In genomic region chr9:109939698-109940342, GRCh38 we compare ENCODE assay signal across 21 cellular contexts.
"Had no signal": no experiment of that assay in that cellular context is flagged by ENCODE, and none has a peak within 500 bp of the region (broad histone marks: within the 10 kb centered on the region; RNA-seq: fewer than 3 reads in every experiment).

No MANE protein-coding gene starts in this region.

- H3K27ac ChIP-seq: left ventricle myocardium inferior, neural progenitor cell, ovary, suprapubic skin, thyroid gland, upper lobe of left lung, vagina had no signal

- H3K4me3 ChIP-seq: left ventricle myocardium inferior, lung, neural progenitor cell, ovary, smooth muscle cell, suprapubic skin, thyroid gland, upper lobe of left lung, vagina had no signal

- DNase-seq: effector memory CD4-positive, alpha-beta T cell; immature natural killer cell; left ventricle myocardium inferior; mesenchymal stem cell; midbrain; nucleus accumbens; ovary; right cardiac atrium; stimulated activated CD4-positive, alpha-beta T cell treated with anti-CD3 and anti-CD28 coated beads, Interleukin-4, amount 100 ng/mL, for 1 hour; stimulated activated CD8-positive, alpha-beta memory T cell treated with anti-CD3 and anti-CD28 coated beads, Interleukin-4, amount 100 ng/mL, for 48 hours; stimulated activated naive CD8-positive, alpha-beta T cell treated with anti-CD3 and anti-CD28 coated beads, Interleukin-15, Interleukin-2, amounts not matched to agents 100 U/mL and 50 U/mL, for 24 hours; thyroid gland; upper lobe of left lung had no signal

- H3K4me1 ChIP-seq: suprapubic skin, thyroid gland, vagina had no signal

- H3K27me3 ChIP-seq: neural progenitor cell, ovary, suprapubic skin, thyroid gland, upper lobe of left lung, vagina had no signal

- H3K9me3 ChIP-seq: left ventricle myocardium inferior, ovary, suprapubic skin, thyroid gland, upper lobe of left lung, vagina had no signal

- ATAC-seq: esophagus mucosa; natural killer cell treated with Interleukin-12 subunit alpha and Interleukin-12 subunit beta and Interleukin-15 and Interleukin-18, amount 100 ng/mL, for 72 hours; right cardiac atrium; stimulated activated effector memory CD8-positive, alpha-beta T cell treated with anti-CD3 and anti-CD28 coated beads, Interleukin-12 subunit alpha, Interleukin-12 subunit beta, amount 100 ng/mL, for 72 hours; stimulated activated naive CD8-positive, alpha-beta T cell treated with anti-CD3 and anti-CD28 coated beads, Interleukin-15, Interleukin-2, amounts not matched to agents 100 U/mL and 50 U/mL, for 24 hours had no signal

- H3K36me3 ChIP-seq: neural progenitor cell, ovary, suprapubic skin, thyroid gland, upper lobe of left lung, vagina had no signal
